ENCODE assay signal across 1 cellular context in genomic region chr11:62855571-62856332, GRCh38.
TF ChIP-seq lines count a peak whose summit lies in the region.

No MANE protein-coding gene starts in this region.

TF ChIP-seq in HepG2, 621 proteins besides CTCF, POLR2A, EP300 and RAD21 (continued from another document and continues in another):
- peak; percentile 62; the same call in 1 of the 2 replicates for TF ChIP-seq HMGXB3 (CRISPR knock-in tag; IDR thresholded peaks at IDR 0.05; ENCODE audit: borderline replicate concordance)
- TF ChIP-seq ZNF280B (CRISPR knock-in tag; IDR thresholded peaks at IDR 0.05; ENCODE audit: borderline replicate concordance): peak; percentile 97
- peak; percentile 89; the same call in 1 of the 2 replicates for TF ChIP-seq FOXK1 (CRISPR knock-in tag; IDR thresholded peaks at IDR 0.05; ENCODE audit: borderline replicate concordance, low read depth)
- peak; percentile 96 for TF ChIP-seq SAP130 (CRISPR knock-in tag; IDR thresholded peaks at IDR 0.05; ENCODE audit: low read depth)
- TF ChIP-seq LCORL (IDR thresholded peaks at IDR 0.05): no peak
- peak; percentile 64 for TF ChIP-seq LCORL (CRISPR knock-in tag; IDR thresholded peaks at IDR 0.05)
- peak; percentile 88 for TF ChIP-seq ZSCAN12 (CRISPR knock-in tag; IDR thresholded peaks at IDR 0.05)
- TF ChIP-seq ZNF138 (CRISPR knock-in tag; IDR thresholded peaks at IDR 0.05; ENCODE audit: low read depth): peak; percentile 95
- no peak; the same call in 1 of the 2 replicates for TF ChIP-seq ZBTB40 (IDR thresholded peaks at IDR 0.05)
- peak; percentile 90 for TF ChIP-seq ZBTB40 (CRISPR knock-in tag; IDR thresholded peaks at IDR 0.05)
- no peak for TF ChIP-seq RARG (CRISPR knock-in tag; IDR thresholded peaks at IDR 0.05; ENCODE audit: low read depth)
- peak; percentile 94 for TF ChIP-seq HOXA9 (CRISPR knock-in tag; IDR thresholded peaks at IDR 0.05; ENCODE audit: borderline replicate concordance)
- TF ChIP-seq NBN (conservative IDR thresholded peaks at IDR 0.05): no peak
- TF ChIP-seq NAIF1 (CRISPR knock-in tag; IDR thresholded peaks at IDR 0.05; ENCODE audit: borderline replicate concordance): peak; percentile 92
- TF ChIP-seq MXD4 (CRISPR knock-in tag; IDR thresholded peaks at IDR 0.05): peak; percentile 98
- TF ChIP-seq SRSF4 (IDR thresholded peaks at IDR 0.05; ENCODE audit: low read depth, low read length, poor library complexity, severe bottlenecking): no peak
- TF ChIP-seq SNRNP70 (IDR thresholded peaks at IDR 0.05; ENCODE audit: low read depth, low read length): no peak
- peak; percentile 99 for TF ChIP-seq DRAP1 (CRISPR knock-in tag; IDR thresholded peaks at IDR 0.05)
- TF ChIP-seq PAWR (CRISPR knock-in tag; IDR thresholded peaks at IDR 0.05; ENCODE audit: borderline replicate concordance): no peak
- TF ChIP-seq AKNA (CRISPR knock-in tag; IDR thresholded peaks at IDR 0.05; ENCODE audit: borderline replicate concordance): no peak; the same call in 1 of the 2 replicates
- peak; percentile 72; the same call in 1 of the 2 replicates for TF ChIP-seq HIVEP1 (CRISPR knock-in tag; IDR thresholded peaks at IDR 0.05)
- 0 out of 2 replicates have a peak, but pooled peaks have one; percentile 26 for TF ChIP-seq ARID3A (IDR thresholded peaks at IDR 0.05; ENCODE audit: low read depth, low read length)
- TF ChIP-seq ZNF343 (CRISPR knock-in tag; IDR thresholded peaks at IDR 0.05): peak; percentile 81; the same call in 1 of the 2 replicates
- TF ChIP-seq ZBTB44 (CRISPR knock-in tag; IDR thresholded peaks at IDR 0.05): peak; percentile 76
- peak; percentile 88 for TF ChIP-seq ELF3 (CRISPR knock-in tag; IDR thresholded peaks at IDR 0.05)
- TF ChIP-seq ZNF576 (CRISPR knock-in tag; IDR thresholded peaks at IDR 0.05): no peak
- TF ChIP-seq PHF5A (CRISPR knock-in tag; IDR thresholded peaks at IDR 0.05; ENCODE audit: low read depth, unreplicated experiment): no peak
- TF ChIP-seq MED8 (CRISPR knock-in tag; IDR thresholded peaks at IDR 0.05; ENCODE audit: insufficient replicate concordance): peak; percentile 70
- TF ChIP-seq ZNF724P (CRISPR knock-in tag; IDR thresholded peaks at IDR 0.05; ENCODE audit: borderline replicate concordance): peak; percentile 96
- TF ChIP-seq REPIN1 (CRISPR knock-in tag; IDR thresholded peaks at IDR 0.05; ENCODE audit: borderline replicate concordance, low read depth): peak; percentile 93
- TF ChIP-seq FOSL1 (CRISPR knock-in tag; IDR thresholded peaks at IDR 0.05; ENCODE audit: borderline replicate concordance): no peak
- 0 out of 2 replicates have a peak, but pooled peaks have one; percentile 21 for TF ChIP-seq KDM4B (CRISPR knock-in tag; IDR thresholded peaks at IDR 0.05)
